1 cellular context compared by ENCODE assay signal in genomic region chr12:6202846-6203245, GRCh38.
TF ChIP-seq lines count a peak whose summit lies in the region.

No MANE protein-coding gene starts in this region.

TF ChIP-seq in HCT116, 20 proteins besides CTCF, POLR2A, EP300 and RAD21 (continued from another document):
- TF ChIP-seq CEBPB (IDR thresholded peaks at IDR 0.05; ENCODE audit: low read depth) = no peak
